In genomic region chr22:48979482-48979881, GRCh38 we compare ENCODE assay signal across 20 cellular contexts.
DNase-seq lines count a peak whose midpoint lies in the region; ATAC-seq and TF ChIP-seq lines count a peak whose summit lies in the region.
"Had no signal": no experiment of that assay in that cellular context is flagged by ENCODE, and none has a peak within 500 bp of the region (broad histone marks: within the 10 kb centered on the region; RNA-seq: fewer than 3 reads in every experiment).

No MANE protein-coding gene starts in this region.

- H3K27ac Mint-ChIP-seq in Calu3 (ENCODE audit: unreplicated experiment), result no peak overlapping the region
- H3K27ac Mint-ChIP-seq: activated B cell treated with CpG ODN at 0.5 μM for 24 hours; activated naive CD8-positive, alpha-beta T cell treated with anti-CD3 and anti-CD28 coated beads for 36 hours; CD8-positive, alpha-beta T cell had no signal

- H3K36me3 ChIP-seq in HEK293 (ENCODE audit: control insufficient read depth in 2 of 2, insufficient read depth in 1 of 2, low read length in 2 of 2) (no peaks in the 10 kb centered on the region), left lung (no peaks in the 10 kb centered on the region)
- H3K36me3 ChIP-seq: esophagus muscularis mucosa, suprapubic skin had no signal

- DNase-seq in Calu3, result no peak
- peak; percentile 73 for DNase-seq in NCI-H69 (lab: John Stamatoyannopoulos, UW)
- no peak for DNase-seq in epithelial cell of proximal tubule (ENCODE audit: low read depth)
- DNase-seq in left lung, result no peak
- DNase-seq in HCEC 1CT, result no peak
- DNase-seq in dermis blood vessel endothelial cell, result no peak
- DNase-seq: activated B cell treated with CpG ODN at 0.5 μM for 24 hours; activated CD8-positive, alpha-beta memory T cell treated with anti-CD3 and anti-CD28 coated beads, Interleukin-2, amount 50 U/mL, for 4 hours; activated naive CD8-positive, alpha-beta T cell treated with anti-CD3 and anti-CD28 coated beads for 36 hours; CD8-positive, alpha-beta T cell; GM23248; mammary epithelial cell; occipital lobe; SIG-M5 had no signal

- intact Hi-C loops in Calu3 (cut with micrococcal nuclease; ENCODE audit: unreplicated experiment), result no loop called here
- intact Hi-C loops in left lung (cut with DNase I), result no loop called here

- CTCF ChIA-PET in Calu3 (lab: Charles Lee) (no interaction called here), HEK293 (lab: Yijun Ruan, JAX) (interaction anchor here (0.7 to 2.0 kb wide), 3 partner anchors 169 to 653 kb away, joined by 3 to 15 read pairs (median 4); no protein-coding TSS in a partner anchor)

- no peak overlapping the region for H3K4me3 ChIP-seq in HEK293 (ENCODE audit: low read depth, low read length)
- no peak overlapping the region for H3K4me3 ChIP-seq in epithelial cell of proximal tubule (ENCODE audit: low read depth, low read length)
- H3K4me3 ChIP-seq in left lung, result no peak overlapping the region
- H3K4me3 ChIP-seq: esophagus muscularis mucosa, GM12878, GM23248, smooth muscle cell, suprapubic skin had no signal

- peak; percentile 23 for TF ChIP-seq CTCF in Calu3 (IDR thresholded peaks at IDR 0.05; ENCODE audit: unreplicated experiment)
- TF ChIP-seq CTCF in HEK293 (tag by site-specific recombination; IDR thresholded peaks at IDR 0.05), result no peak
- TF ChIP-seq CTCF in epithelial cell of proximal tubule (conservative IDR thresholded peaks at IDR 0.05; ENCODE audit: low read depth, low read length), result peak; percentile 14
- no peak for TF ChIP-seq CTCF in left lung (IDR thresholded peaks at IDR 0.05)

- H3K9me3 ChIP-seq in HEK293 (ENCODE audit: control insufficient read depth, insufficient read depth, low read depth, low read length), result no peaks in the 10 kb centered on the region
- H3K9me3 ChIP-seq in left lung, result peaks cover 0 to 2% of the 10 kb centered on the region in 2 donors
- H3K9me3 ChIP-seq: suprapubic skin had no signal

- H3K36me3 Mint-ChIP-seq in Calu3 (ENCODE audit: insufficient read depth, unreplicated experiment), result no peaks in the 10 kb centered on the region
- H3K36me3 Mint-ChIP-seq: activated naive CD8-positive, alpha-beta T cell treated with anti-CD3 and anti-CD28 coated beads for 36 hours; CD8-positive, alpha-beta T cell had no signal

- H3K4me1 Mint-ChIP-seq in Calu3 (ENCODE audit: low read depth, unreplicated experiment), result no peaks in the 10 kb centered on the region
- H3K4me1 Mint-ChIP-seq: activated B cell treated with CpG ODN at 0.5 μM for 24 hours; activated naive CD8-positive, alpha-beta T cell treated with anti-CD3 and anti-CD28 coated beads for 36 hours had no signal

- no TSS peak for BruUV-seq in Calu3 (replicated peaks; lab: Mats Ljungman, UMichigan)

- H3K4me1 ChIP-seq in HEK293 (ENCODE audit: control insufficient read depth, insufficient read depth, low read length), result no peaks in the 10 kb centered on the region
- H3K4me1 ChIP-seq in left lung, result no peaks in the 10 kb centered on the region
- H3K4me1 ChIP-seq: esophagus muscularis mucosa, suprapubic skin had no signal

- H3K27ac ChIP-seq in HEK293 (ENCODE audit: extremely low read depth, low read depth, low read length) (no peak overlapping the region), left lung (no peak overlapping the region)
- H3K27ac ChIP-seq: esophagus muscularis mucosa, GM23248, suprapubic skin had no signal

- POLR2A ChIA-PET in HEK293 (lab: Yijun Ruan, JAX), result no interaction called here

- no peak for ATAC-seq in HG02571 (IDR thresholded peaks at IDR 0.05; ENCODE audit: unreplicated experiment)
- no peak for ATAC-seq in left lung
- ATAC-seq: CD8-positive, alpha-beta T cell; GM12878 had no signal

- no peaks in the 10 kb centered on the region for H3K27me3 Mint-ChIP-seq in Calu3 (ENCODE audit: unreplicated experiment)

- peaks cover 0 to 12% of the 10 kb centered on the region in 2 donors for H3K27me3 ChIP-seq in left lung

- H3K4me3 Mint-ChIP-seq in Calu3 (ENCODE audit: low read depth, unreplicated experiment), result no peak overlapping the region
- H3K4me3 Mint-ChIP-seq: activated B cell treated with CpG ODN at 0.5 μM for 24 hours; activated naive CD8-positive, alpha-beta T cell treated with anti-CD3 and anti-CD28 coated beads for 36 hours; CD8-positive, alpha-beta T cell had no signal

- peaks cover 22% of the 10 kb centered on the region for H3K9me3 Mint-ChIP-seq in Calu3 (ENCODE audit: low read depth, unreplicated experiment)
- H3K9me3 Mint-ChIP-seq: activated naive CD8-positive, alpha-beta T cell treated with anti-CD3 and anti-CD28 coated beads for 36 hours; CD8-positive, alpha-beta T cell had no signal

TF ChIP-seq in HEK293, 187 proteins besides CTCF, POLR2A, EP300 and RAD21 (continues in another document):
- no peak for TF ChIP-seq ZNF157 (tag by site-specific recombination; IDR thresholded peaks at IDR 0.05)
- TF ChIP-seq ZNF146 (tag by site-specific recombination; IDR thresholded peaks at IDR 0.05), result no peak
- no peak for TF ChIP-seq ATF2 (tag by site-specific recombination; IDR thresholded peaks at IDR 0.05; ENCODE audit: low read depth)
- TF ChIP-seq ZNF639 (tag by site-specific recombination; IDR thresholded peaks at IDR 0.05), result no peak
- TF ChIP-seq ZNF398 (tag by site-specific recombination; IDR thresholded peaks at IDR 0.05), result no peak
- no peak for TF ChIP-seq ZNF510 (tag by site-specific recombination; IDR thresholded peaks at IDR 0.05; ENCODE audit: insufficient replicate concordance)
- no peak for TF ChIP-seq ZNF112 (tag by site-specific recombination; IDR thresholded peaks at IDR 0.05)
- TF ChIP-seq ZNF768 (tag by site-specific recombination; IDR thresholded peaks at IDR 0.05), result no peak
- TF ChIP-seq TRIM28 (IDR thresholded peaks at IDR 0.05; ENCODE audit: borderline replicate concordance, low read length), result peak; percentile 76; the same call in 1 of the 2 replicates
- TF ChIP-seq ZSCAN30 (tag by site-specific recombination; IDR thresholded peaks at IDR 0.05), result no peak
- TF ChIP-seq GLI4 (tag by site-specific recombination; IDR thresholded peaks at IDR 0.05), result no peak
- no peak for TF ChIP-seq ZNF560 (tag by site-specific recombination; IDR thresholded peaks at IDR 0.05; ENCODE audit: borderline replicate concordance)
- TF ChIP-seq ZNF280D (tag by site-specific recombination; IDR thresholded peaks at IDR 0.05), result 0 out of 2 replicates have a peak, but pooled peaks have one; percentile 22
- no peak for TF ChIP-seq EGR2 (tag by site-specific recombination; IDR thresholded peaks at IDR 0.05; ENCODE audit: low read depth)

Comparison
In these comparisons a context has a peak if more than half of its experiments do, and no peak if none do; other contexts are left out.
1. CTCF ChIP-seq: peak in Calu3 (single experiment) and epithelial cell of proximal tubule (single experiment); none in HEK293 (single experiment) and left lung (0 of 2).